ENCODE assay signal across 28 cellular contexts in genomic region chr17:60559659-60559994, GRCh38.
"Had no signal": no experiment of that assay in that cellular context is flagged by ENCODE, and none has a peak within 500 bp of the region (broad histone marks: within the 10 kb centered on the region; RNA-seq: fewer than 3 reads in every experiment).

No MANE protein-coding gene starts in this region.

- H3K4me2 ChIP-seq: SK-N-SH had no signal

- H3K36me3 ChIP-seq: ascending aorta, cardiac muscle cell, Peyer's patch, SJSA1 had no signal

- H3K4me1 ChIP-seq: ascending aorta, Peyer's patch, SJSA1 had no signal

- DNase-seq: activated CD4-positive, alpha-beta T cell treated with anti-CD3 and anti-CD28 coated beads for 36 hours; activated CD4-positive, alpha-beta T cell treated with anti-CD3 and anti-CD28 coated beads, Interleukin-2, amount 10 ng/mL, durations not matched to agents 7 days and 5 days; activated CD4-positive, alpha-beta T cell treated with anti-CD3 and anti-CD28 coated beads, Interleukin-2, amount 50 U/mL, for 48 hours; activated CD8-positive, alpha-beta T cell treated with anti-CD3 and anti-CD28 coated beads, Interleukin-2, amount 10 ng/mL, durations not matched to agents 7 days and 5 days; activated gamma-delta T cell; activated naive CD4-positive, alpha-beta T cell treated with Interleukin-2 at 50 U/mL for 16 hours; activated naive CD8-positive, alpha-beta T cell treated with anti-CD3 and anti-CD28 coated beads, Interleukin-2, amount 10 ng/mL, durations not matched to agents 7 days and 5 days; activated T-cell treated with anti-CD3 and anti-CD28 coated beads, Interleukin-2, amount 50 U/mL, for 24 hours; amygdala; NCI-H1048; NCI-H1105 treated with DMSO at 0.1 percent for 48 hours; NCI-H1436; NCI-H1694; NCI-H1930; NCI-H345; NCI-H526; NCI-H748 treated with DMSO at 0.1 percent for 48 hours; NK-92 treated with Interleukin-12 subunit alpha and Interleukin-12 subunit beta, amount 100 ng/mL, for 24 hours; PC-3; Peyer's patch; RPMI8226; SHP77 treated with DMSO at 0.1 percent for 48 hours; SK-N-SH had no signal

- H3K27ac ChIP-seq: ascending aorta, cardiac muscle cell, Peyer's patch, SJSA1 had no signal

- FAIRE-seq: TTC549 had no signal

- H3K27me3 ChIP-seq: ascending aorta, cardiac muscle cell, Peyer's patch, SJSA1 had no signal

- H3K9ac ChIP-seq: SK-N-SH had no signal

- ATAC-seq: activated CD4-positive, alpha-beta T cell treated with anti-CD3 and anti-CD28 coated beads for 36 hours; activated CD4-positive, CD25-positive, alpha-beta regulatory T cell treated with anti-CD3 and anti-CD28 coated beads, Interleukin-2, amount 50 U/mL, for 24 hours; activated CD8-positive, alpha-beta T cell treated with anti-CD3 and anti-CD28 coated beads, Interleukin-2, amount 10 ng/mL, durations not matched to agents 7 days and 5 days; PC-3 had no signal

- H3K9me3 ChIP-seq: ascending aorta, Peyer's patch, SK-N-SH had no signal

- H3K4me3 ChIP-seq: ascending aorta, cardiac muscle cell, Peyer's patch, SJSA1 had no signal
